ENCODE assay signal across 13 cellular contexts in genomic region chr14:105337966-105338365, GRCh38. TPM values are rescaled to one million over a fixed set of nuclear protein-coding genes. Genes with fewer than 3 reads are reported as not detected.
DNase-seq lines count a peak whose midpoint lies in the region; ATAC-seq, FAIRE-seq and TF ChIP-seq lines count a peak whose summit lies in the region.
"Had no signal": no experiment of that assay in that cellular context is flagged by ENCODE, and none has a peak within 500 bp of the region (broad histone marks: within the 10 kb centered on the region; RNA-seq: fewer than 3 reads in every experiment).

No MANE protein-coding gene starts in this region.

- no peak for FAIRE-seq in frontal cortex (lab: Jason Lieb, UNC)
- FAIRE-seq: GM12878 had no signal

- peaks cover 6% of the 10 kb centered on the region for H3K27me3 Mint-ChIP-seq in nephron progenitor cell (ENCODE audit: low read depth, poor library complexity)
- no peaks in the 10 kb centered on the region for H3K27me3 Mint-ChIP-seq in activated T-cell treated with anti-CD3 and anti-CD28 coated beads, Interleukin-2, amount 50 U/mL, for 72 hours (ENCODE audit: low read depth)
- H3K27me3 Mint-ChIP-seq: activated B cell treated with CpG ODN at 0.5 μM for 24 hours had no signal

- H3K4me3 Mint-ChIP-seq in nephron progenitor cell: no peak overlapping the region
- H3K4me3 Mint-ChIP-seq in activated T-cell treated with anti-CD3 and anti-CD28 coated beads, Interleukin-2, amount 50 U/mL, for 72 hours: no peak overlapping the region
- H3K4me3 Mint-ChIP-seq: activated B cell treated with CpG ODN at 0.5 μM for 24 hours; activated T-cell treated with anti-CD3 and anti-CD28 coated beads, Interleukin-2, amount 50 U/mL, for 4 hours had no signal

- no peak overlapping the region for H3K27ac Mint-ChIP-seq in nephron progenitor cell
- H3K27ac Mint-ChIP-seq in activated T-cell treated with anti-CD3 and anti-CD28 coated beads, Interleukin-2, amount 50 U/mL, for 72 hours: no peak overlapping the region
- H3K27ac Mint-ChIP-seq: activated B cell treated with CpG ODN at 0.5 μM for 24 hours had no signal

- no peak for ATAC-seq in activated T-cell treated with anti-CD3 and anti-CD28 coated beads, Interleukin-2, amount 50 U/mL, for 72 hours (replicated peaks in 1 of 2)
- ATAC-seq in HG03045 (IDR thresholded peaks at IDR 0.05; ENCODE audit: unreplicated experiment) (no peak), HG02798 (IDR thresholded peaks at IDR 0.05; ENCODE audit: poor library complexity, unreplicated experiment) (no peak)
- ATAC-seq: activated T-cell treated with anti-CD3 and anti-CD28 coated beads, Interleukin-2, amount 50 U/mL, for 4 hours; GM12878 had no signal

- no peak for TF ChIP-seq CTCF in nephron progenitor cell (IDR thresholded peaks at IDR 0.05)

- DNase-seq in DMS 273 (lab: John Stamatoyannopoulos, UW; ENCODE audit: unreplicated experiment) (peak; percentile 30), DMS 273 treated with DMSO at 0.1 percent for 48 hours (lab: John Stamatoyannopoulos, UW) (no peak), frontal cortex (ENCODE audit: low spot score in 2 of 2) (peak; percentile 67 to 68), nephron progenitor cell (peak; percentile 26), AML-193 (lab: John Stamatoyannopoulos, UW) (no peak)
- no peak for DNase-seq in activated T-cell treated with anti-CD3 and anti-CD28 coated beads, Interleukin-2, amount 50 U/mL, for 72 hours
- DNase-seq: activated B cell treated with CpG ODN at 0.5 μM for 24 hours; activated T-cell treated with anti-CD3 and anti-CD28 coated beads, Interleukin-2, amount 50 U/mL, for 4 hours; NCI-H774; SK-N-SH had no signal

- H3K4me1 Mint-ChIP-seq in nephron progenitor cell: peaks cover 31% of the 10 kb centered on the region
- H3K4me1 Mint-ChIP-seq in activated T-cell treated with anti-CD3 and anti-CD28 coated beads, Interleukin-2, amount 50 U/mL, for 72 hours (ENCODE audit: low read depth): no peaks in the 10 kb centered on the region

- H3K36me3 Mint-ChIP-seq in nephron progenitor cell (ENCODE audit: low read depth): peaks cover 11% of the 10 kb centered on the region
- H3K36me3 Mint-ChIP-seq in activated T-cell treated with anti-CD3 and anti-CD28 coated beads, Interleukin-2, amount 50 U/mL, for 72 hours (ENCODE audit: insufficient read depth in 2 of 2): no peaks in the 10 kb centered on the region

- H3K9me3 Mint-ChIP-seq in nephron progenitor cell: no peaks in the 10 kb centered on the region
- H3K9me3 Mint-ChIP-seq in activated T-cell treated with anti-CD3 and anti-CD28 coated beads, Interleukin-2, amount 50 U/mL, for 72 hours: no peaks in the 10 kb centered on the region
- H3K9me3 Mint-ChIP-seq: activated B cell treated with CpG ODN at 0.5 μM for 24 hours; activated T-cell treated with anti-CD3 and anti-CD28 coated beads, Interleukin-2, amount 50 U/mL, for 4 hours had no signal

RNA-seq across cellular contexts. Expression of gene PACS2, which starts 23.4 kb away (rescaled TPM):
- total RNA-seq in frontal cortex: 73.0 TPM
- total RNA-seq in activated T-cell treated with anti-CD3 and anti-CD28 coated beads, Interleukin-2, amount 50 U/mL, for 72 hours: 10 to 100 TPM; 36.5 to 44.9 TPM

RNA-seq across cellular contexts. Expression of gene BRF1, which starts 37.2 kb away (rescaled TPM):
- 60.7 TPM for total RNA-seq in frontal cortex
- total RNA-seq in activated T-cell treated with anti-CD3 and anti-CD28 coated beads, Interleukin-2, amount 50 U/mL, for 72 hours: 10 to 100 TPM; 31.3 to 34.5 TPM

Comparison
In these comparisons a context has a peak if more than half of its experiments do, and no peak if none do; other contexts are left out.
1. DNase-seq: peak in DMS 273 (single experiment), frontal cortex (2 of 2) and nephron progenitor cell (single experiment); none in DMS 273 treated with DMSO at 0.1 percent for 48 hours (single experiment), activated T-cell treated with anti-CD3 and anti-CD28 coated beads, Interleukin-2, amount 50 U/mL, for 72 hours (0 of 2) and AML-193 (0 of 2).